Comparison of ENCODE assay signal across 8 cellular contexts in genomic region chr6:43308101-43308989, GRCh38. TPM values are rescaled to one million over a fixed set of nuclear protein-coding genes. Genes with fewer than 3 reads are reported as not detected.
DNase-seq lines count a peak whose midpoint lies in the region; TF ChIP-seq lines count a peak whose summit lies in the region.

Gene CRIP3, minus strand, starts transcription at chr6:43308826. Its CDS starts 34 bp downstream, at chr6:43308792.

- H3K4me3 Mint-ChIP-seq in endodermal cell: peak within 1 kb of the TSS; percentile 63

- H3K9me3 ChIP-seq in MG63: no peaks in the 10 kb centered on the region
- H3K9me3 ChIP-seq in endodermal cell (ENCODE audit: control insufficient read depth, low read length): no peaks in the 10 kb centered on the region
- H3K9me3 ChIP-seq in muscle layer of colon (ENCODE audit: low read length): no peaks in the 10 kb centered on the region
- H3K9me3 ChIP-seq in stomach: no peaks in the 10 kb centered on the region

- H3K4me1 ChIP-seq in endodermal cell (ENCODE audit: control insufficient read depth, insufficient read depth, low read length) (no peaks in the 10 kb centered on the region), muscle layer of colon (ENCODE audit: insufficient read depth, low read length) (no peaks in the 10 kb centered on the region), stomach (peaks cover 0 to 15% (median 13%) of the 10 kb centered on the region in 4 donors)

- H3K36me3 ChIP-seq in MG63: no peaks in the 10 kb centered on the region
- H3K36me3 ChIP-seq in endodermal cell (ENCODE audit: control insufficient read depth, insufficient read depth, low read length): no peaks in the 10 kb centered on the region
- no peaks in the 10 kb centered on the region for H3K36me3 ChIP-seq in muscle layer of colon (ENCODE audit: insufficient read depth, low read length)
- no peaks in the 10 kb centered on the region for H3K36me3 ChIP-seq in stomach

- no peaks in the 10 kb centered on the region for H3K36me3 Mint-ChIP-seq in endodermal cell (ENCODE audit: low read depth)

- no peak within 1 kb of the TSS for H3K4me3 ChIP-seq in MG63
- peak within 1 kb of the TSS; percentile 77 for H3K4me3 ChIP-seq in endodermal cell (ENCODE audit: low read length)
- peak within 1 kb of the TSS; percentile 11 to 45 for H3K4me3 ChIP-seq in muscle layer of colon (ENCODE audit: low read depth in 1 of 2, low read length in 2 of 2)
- H3K4me3 ChIP-seq in stomach: peak within 1 kb of the TSS; percentile 32 to 48 (median 45)

- TF ChIP-seq POLR2A in stomach (IDR thresholded peaks at IDR 0.05): no peak

- peak; percentile 44 for DNase-seq in activated gamma-delta T cell treated with Interleukin-2 at 50 U/mL for 16 hours
- no peak for DNase-seq in activated gamma-delta T cell (lab: John Stamatoyannopoulos, UW)
- DNase-seq in MG63: peak; percentile 26
- DNase-seq in activated CD4-positive, alpha-beta T cell treated with anti-CD3 and anti-CD28 coated beads, Interleukin-2, amount 50 U/mL, for 1 hour: peak; percentile 48
- DNase-seq in endodermal cell: peak; percentile 93
- peak; percentile 34 for DNase-seq in stomach
- no peak for DNase-seq in epidermal melanocyte (ENCODE audit: insufficient read length, low spot score)

- intact Hi-C loops in stomach (cut with DNase I; ENCODE audit: low total_unique reads): no loop called here

- H3K9ac ChIP-seq in endodermal cell (ENCODE audit: extremely low read depth, low read length, poor library complexity, severe bottlenecking): no peak within 1 kb of the TSS
- no peak within 1 kb of the TSS for H3K9ac ChIP-seq in muscle layer of colon (ENCODE audit: low read length)

- H3K27ac Mint-ChIP-seq in endodermal cell: peak within 1 kb of the TSS; percentile 78

- TF ChIP-seq EP300 in stomach (IDR thresholded peaks at IDR 0.05): no peak

- H3K27ac ChIP-seq in endodermal cell (ENCODE audit: low read depth, low read length) (no peak within 1 kb of the TSS), muscle layer of colon (ENCODE audit: low read depth, low read length) (no peak within 1 kb of the TSS), stomach (no peak within 1 kb of the TSS)

- H3K4me1 Mint-ChIP-seq in endodermal cell: peaks cover 4% of the 10 kb centered on the region

- H3K27me3 ChIP-seq in MG63: no peaks in the 10 kb centered on the region
- H3K27me3 ChIP-seq in endodermal cell (ENCODE audit: control insufficient read depth, insufficient read depth, low read length, poor library complexity, severe bottlenecking): peaks cover 13% of the 10 kb centered on the region
- H3K27me3 ChIP-seq in muscle layer of colon (ENCODE audit: control insufficient read depth in 1 of 2, insufficient read depth in 2 of 2, low read length in 2 of 2): peaks cover 6 to 12% of the 10 kb centered on the region in 2 donors
- peaks cover 0 to 25% (median 10%) of the 10 kb centered on the region in 3 donors for H3K27me3 ChIP-seq in stomach

- 12 to 17% methylated on average over 5 to 39 of the region's 39 CpGs for WGBS in endodermal cell (ENCODE audit: insufficient coverage in 1 of 2, insufficient read length in 1 of 2), 2 experiments
- 7 to 9% (median 8%) methylated on average over 27 to 39 of the region's 39 CpGs for WGBS in stomach, 5 donors

- peak; percentile 68 for TF ChIP-seq CTCF in endodermal cell (conservative IDR thresholded peaks at IDR 0.05)
- TF ChIP-seq CTCF in stomach (IDR thresholded peaks at IDR 0.05): peak in 4 of 7 experiments; percentile 7 to 27 (median 20)

- peaks cover 9% of the 10 kb centered on the region for H3K27me3 Mint-ChIP-seq in endodermal cell (ENCODE audit: insufficient read depth)

- H3K9me3 Mint-ChIP-seq in endodermal cell: no peaks in the 10 kb centered on the region

RNA-seq across cellular contexts. Expression of gene CRIP3, which starts in this region (rescaled TPM):
- not detected in 2 replicates for total RNA-seq in MG63 (2014; rRNA removed; shearing (Covaris generic); ENCODE audit: low replicate concordance)
- 10 to 100 TPM; 13.4 to 19.3 TPM for total RNA-seq in endodermal cell
- 8.9 TPM for polyA plus RNA-seq in endodermal cell (2013, experiment 1 of 2)
- 8.4 TPM for polyA plus RNA-seq in endodermal cell (2013, experiment 2 of 2)
- total RNA-seq in stomach: under 1 TPM in 1 of 5 donors, not detected in 4; 0.92 TPM
- polyA plus RNA-seq in stomach: 1 to 10 TPM in 1 of 3 donors, under 1 TPM in 1, not detected in 1; 0.37 to 1.6 TPM

Comparison
In these comparisons a context has a peak if more than half of its experiments do, and no peak if none do; other contexts are left out.
1. RNA of gene CRIP3 (total RNA-seq): 13.4 to 19.3 TPM in endodermal cell; not detected in MG63 and 0.92 TPM in stomach; every median in the first group is over 4 times any median in the second.
2. DNase-seq: peak in activated gamma-delta T cell treated with Interleukin-2 at 50 U/mL for 16 hours (single experiment), activated CD4-positive, alpha-beta T cell treated with anti-CD3 and anti-CD28 coated beads, Interleukin-2, amount 50 U/mL, for 1 hour (single experiment), endodermal cell (single experiment) and stomach (single experiment); none in activated gamma-delta T cell (single experiment) and epidermal melanocyte (single experiment).
3. Peak in DNase-seq in MG63; RNA of the gene not detected or under 1 TPM.